Comparison of ENCODE assay signal across 16 cellular contexts in genomic region chr10:17353568-17353967, GRCh38.
DNase-seq lines count a peak whose midpoint lies in the region; ATAC-seq, FAIRE-seq and TF ChIP-seq lines count a peak whose summit lies in the region.
"Had no signal": no experiment of that assay in that cellular context is flagged by ENCODE, and none has a peak within 500 bp of the region (broad histone marks: within the 10 kb centered on the region; RNA-seq: fewer than 3 reads in every experiment).

No MANE protein-coding gene starts in this region.

- no peak for TF ChIP-seq POLR2A in stomach (IDR thresholded peaks at IDR 0.05)

- no peak overlapping the region for H3K9ac ChIP-seq in astrocyte (ENCODE audit: low read length)

- TF ChIP-seq CTCF in astrocyte (IDR thresholded peaks at IDR 0.05; ENCODE audit: insufficient read depth, low read depth, low read length) (no peak), stomach (IDR thresholded peaks at IDR 0.05) (no peak)

- WGBS in stomach, 5 donors, result 64 to 74% (median 69%) methylated on average over 4 of the region's 4 CpGs

- H2AFZ ChIP-seq in astrocyte (ENCODE audit: low read depth, low read length), result no peak overlapping the region

- POLR2A ChIA-PET in naive thymus-derived CD8-positive, alpha-beta T cell (lab: Charles Lee), result no interaction called here

- ATAC-seq in naive thymus-derived CD8-positive, alpha-beta T cell, result no peak
- ATAC-seq: CD8-positive, alpha-beta T cell; left ventricle myocardium superior; mucosa of descending colon had no signal

- no peak overlapping the region for H3K4me3 ChIP-seq in astrocyte (ENCODE audit: insufficient read depth, low read depth, low read length)
- H3K4me3 ChIP-seq in stomach, result no peak overlapping the region
- H3K4me3 ChIP-seq: esophagus muscularis mucosa, mucosa of descending colon had no signal

- H3K9me3 ChIP-seq in astrocyte (ENCODE audit: insufficient read depth, low read depth, low read length) (no peaks in the 10 kb centered on the region), stomach (no peaks in the 10 kb centered on the region)
- H3K9me3 ChIP-seq: esophagus muscularis mucosa, mucosa of descending colon had no signal

- H4K20me1 ChIP-seq in astrocyte (ENCODE audit: insufficient read depth, low read length), result no peaks in the 10 kb centered on the region

- peaks cover 16% of the 10 kb centered on the region for H3K4me1 Mint-ChIP-seq in astrocyte (ENCODE audit: low read depth, unreplicated experiment)
- H3K4me1 Mint-ChIP-seq in naive thymus-derived CD8-positive, alpha-beta T cell, result no peaks in the 10 kb centered on the region

- H3K79me2 ChIP-seq in astrocyte (ENCODE audit: insufficient read depth, low read length), result no peaks in the 10 kb centered on the region

- FAIRE-seq in astrocyte (lab: Jason Lieb, UNC), result peak; percentile 34

- H3K27ac ChIP-seq in astrocyte (ENCODE audit: low read depth, low read length), result no peak overlapping the region
- H3K27ac ChIP-seq in stomach, result no peak overlapping the region
- H3K27ac ChIP-seq: esophagus muscularis mucosa had no signal

- intact Hi-C loops in stomach (cut with DNase I; ENCODE audit: low total_unique reads), result no loop called here

- H3K9me3 Mint-ChIP-seq in astrocyte (ENCODE audit: unreplicated experiment), result peaks cover 2% of the 10 kb centered on the region
- peaks cover 0 to 4% (median 0%) of the 10 kb centered on the region in 9 donors for H3K9me3 Mint-ChIP-seq in naive thymus-derived CD8-positive, alpha-beta T cell

- H3K27me3 ChIP-seq in astrocyte (ENCODE audit: insufficient read depth, low read length) (no peaks in the 10 kb centered on the region), stomach (peaks cover 0 to 7% (median 0%) of the 10 kb centered on the region in 3 donors)
- H3K27me3 ChIP-seq: esophagus muscularis mucosa had no signal

- no peak for TF ChIP-seq EP300 in stomach (IDR thresholded peaks at IDR 0.05)

- H3K27me3 Mint-ChIP-seq in astrocyte (ENCODE audit: low read depth, unreplicated experiment), result peaks cover 5% of the 10 kb centered on the region
- H3K27me3 Mint-ChIP-seq in naive thymus-derived CD8-positive, alpha-beta T cell, result peaks cover 0 to 18% (median 11%) of the 10 kb centered on the region in 5 donors

- peak overlapping the region; percentile 39 for H3K4me2 ChIP-seq in astrocyte (ENCODE audit: low read length)

- H3K36me3 ChIP-seq in astrocyte (ENCODE audit: insufficient read depth, low read length) (no peaks in the 10 kb centered on the region), stomach (no peaks in the 10 kb centered on the region)
- H3K36me3 ChIP-seq: esophagus muscularis mucosa had no signal

- peaks cover 4% of the 10 kb centered on the region for H3K4me1 ChIP-seq in astrocyte (ENCODE audit: insufficient read depth, low read length)
- H3K4me1 ChIP-seq in stomach, result peaks cover 0 to 8% (median 0%) of the 10 kb centered on the region in 4 donors

- H3K4me3 Mint-ChIP-seq in astrocyte (ENCODE audit: unreplicated experiment), result no peak overlapping the region
- H3K4me3 Mint-ChIP-seq in naive thymus-derived CD8-positive, alpha-beta T cell, result no peak overlapping the region
- H3K4me3 Mint-ChIP-seq: CD8-positive, alpha-beta T cell had no signal

- H3K36me3 Mint-ChIP-seq in astrocyte (ENCODE audit: low read depth, unreplicated experiment), result no peaks in the 10 kb centered on the region
- peaks cover 0 to 3% (median 0%) of the 10 kb centered on the region in 3 donors for H3K36me3 Mint-ChIP-seq in naive thymus-derived CD8-positive, alpha-beta T cell
- H3K36me3 Mint-ChIP-seq: CD8-positive, alpha-beta T cell had no signal

- no peak overlapping the region for H3K27ac Mint-ChIP-seq in astrocyte (ENCODE audit: unreplicated experiment)
- H3K27ac Mint-ChIP-seq in naive thymus-derived CD8-positive, alpha-beta T cell, result no peak overlapping the region
- H3K27ac Mint-ChIP-seq: CD8-positive, alpha-beta T cell had no signal

- peak; percentile 18 for DNase-seq in Daoy (ENCODE audit: low read depth)
- DNase-seq in M059J (ENCODE audit: low read depth), result peak; percentile 50
- peak; percentile 70 for DNase-seq in astrocyte (ENCODE audit: low read depth)
- peak; percentile 78 for DNase-seq in renal cortical epithelial cell (ENCODE audit: low read depth)
- DNase-seq in HuH-7.5 (ENCODE audit: low spot score), result no peak
- no peak for DNase-seq in naive thymus-derived CD8-positive, alpha-beta T cell
- no peak for DNase-seq in stomach
- DNase-seq: activated CD8-positive, alpha-beta memory T cell treated with anti-CD3 and anti-CD28 coated beads, Interleukin-2, amount 50 U/mL, for 48 hours; activated effector memory CD4-positive, alpha-beta T cell treated with Interleukin-2 at 50 U/mL for 16 hours; CD8-positive, alpha-beta T cell; DMS79 treated with DMSO at 0.1 percent for 48 hours; glutamatergic neuron; left ventricle myocardium superior; mucosa of descending colon; Right ventricle myocardium superior had no signal

Comparison
In these comparisons a context has a peak if more than half of its experiments do, and no peak if none do; other contexts are left out.
1. DNase-seq: peak in Daoy (single experiment), M059J (single experiment), astrocyte (single experiment) and renal cortical epithelial cell (single experiment); none in HuH-7.5 (single experiment), naive thymus-derived CD8-positive, alpha-beta T cell (0 of 10) and stomach (single experiment).